1 cellular context compared by ENCODE assay signal in the genomic region with DNA sequence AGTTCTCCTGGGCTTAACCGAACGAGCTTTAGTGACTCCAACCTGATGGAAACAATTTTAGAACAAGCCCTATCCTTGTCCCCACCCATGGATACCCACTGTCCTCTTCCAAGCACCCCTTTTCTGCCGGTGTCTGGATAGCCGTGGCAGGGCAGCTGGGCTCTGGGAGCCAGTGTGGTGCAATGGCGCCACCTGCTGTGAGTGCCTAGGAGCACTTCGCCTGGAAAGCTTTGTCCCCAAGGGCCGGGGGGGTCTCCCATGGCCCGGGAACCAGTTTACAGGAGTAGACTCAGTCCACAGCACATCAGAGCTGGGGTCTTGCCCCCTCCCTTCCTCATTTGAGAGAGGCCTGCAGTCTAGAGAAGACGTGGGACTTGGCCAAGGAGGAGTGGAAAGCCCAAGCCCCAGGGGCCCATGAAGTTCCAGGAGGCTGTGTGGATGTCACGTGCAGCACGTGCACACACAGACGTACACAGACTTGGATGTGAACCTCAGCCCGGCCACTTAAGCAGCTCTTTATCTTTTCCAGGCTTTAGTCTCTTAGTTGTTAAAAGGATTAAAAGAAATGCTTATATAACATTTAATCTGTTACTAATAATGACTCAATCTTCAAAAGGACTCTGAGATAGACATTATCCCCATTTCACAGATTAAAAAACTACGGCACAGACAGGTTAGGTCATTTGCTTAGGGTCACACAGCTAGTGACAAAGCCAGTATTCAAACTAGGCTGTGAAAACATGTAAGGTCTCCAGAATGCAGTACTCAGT.
TF ChIP-seq lines count a peak whose summit lies in the region.

No MANE protein-coding gene starts in this region.

TF ChIP-seq in endothelial cell of umbilical vein, 7 proteins besides CTCF, POLR2A, EP300 and RAD21 (continued from another document):
- TF ChIP-seq MYC (IDR thresholded peaks at IDR 0.05; ENCODE audit: low read depth, low read length) (no peak), JUN (IDR thresholded peaks at IDR 0.05; ENCODE audit: borderline replicate concordance, insufficient read depth, insufficient read length, low read depth) (no peak), POLR2AphosphoS5 (IDR thresholded peaks at IDR 0.05; ENCODE audit: insufficient read depth, low read depth, low read length) (no peak)
